ENCODE assay signal across 8 cellular contexts in genomic region chr12:70049596-70050360, GRCh38.
DNase-seq lines count a peak whose midpoint lies in the region; ATAC-seq and TF ChIP-seq lines count a peak whose summit lies in the region.

No MANE protein-coding gene starts in this region.

- in situ Hi-C loops in brain microvascular endothelial cell (cut with HindIII; ENCODE audit: low pct_ligation_motif_present, low sequenced_read_pairs), result no loop called here

- no peak for TF ChIP-seq CTCF in brain microvascular endothelial cell (IDR thresholded peaks at IDR 0.05; ENCODE audit: low read depth, low read length, missing control alignments)

- DNase-seq in HT-29 (ENCODE audit: low spot score), result peak; percentile 97
- peak; percentile 11 to 28 for DNase-seq in erythroblast (lab: John Stamatoyannopoulos, UW)
- DNase-seq in medulla oblongata (ENCODE audit: extremely low spot score), result no peak
- DNase-seq in brain microvascular endothelial cell, result no peak
- DNase-seq in stimulated activated CD4-positive, alpha-beta T cell treated with anti-CD3 and anti-CD28 coated beads, Interleukin-2, amount 100 ng/mL, for 24 hours, result no peak

- H3K4me3 ChIP-seq in brain microvascular endothelial cell (ENCODE audit: low read depth, low read length), result no peak overlapping the region

- no peak for TF ChIP-seq POLR2A in erythroblast (IDR thresholded peaks at IDR 0.05; ENCODE audit: low read length)

- no peaks in the 10 kb centered on the region for H3K27me3 ChIP-seq in brain microvascular endothelial cell (replicated peaks)

- H3K36me3 ChIP-seq in brain microvascular endothelial cell (replicated peaks), result no peaks in the 10 kb centered on the region

- no peak overlapping the region for H3K27ac ChIP-seq in brain microvascular endothelial cell

- peak; percentile 95 for ATAC-seq in GM18499 (IDR thresholded peaks at IDR 0.05; ENCODE audit: insufficient read depth, unreplicated experiment)
- ATAC-seq in GM21526 (IDR thresholded peaks at IDR 0.05; ENCODE audit: low FRiP score, unreplicated experiment), result peak; percentile 96
- no peak for ATAC-seq in SK-N-SH treated with all-trans-retinoic acid at 6 μM for 48 hours

TF ChIP-seq in SK-N-SH treated with all-trans-retinoic acid at 6 μM for 48 hours, 23 proteins besides CTCF, POLR2A, EP300 and RAD21:
- TF ChIP-seq RARB (CRISPR knock-in tag; IDR thresholded peaks at IDR 0.05) (no peak), CSRNP3 (CRISPR knock-in tag; IDR thresholded peaks at IDR 0.05) (no peak), BACH2 (CRISPR knock-in tag; IDR thresholded peaks at IDR 0.05; ENCODE audit: borderline replicate concordance) (no peak)

Comparison
In these comparisons a context has a peak if more than half of its experiments do, and no peak if none do; other contexts are left out.
1. DNase-seq: peak in HT-29 (single experiment) and erythroblast (2 of 2); none in medulla oblongata (single experiment), brain microvascular endothelial cell (single experiment) and stimulated activated CD4-positive, alpha-beta T cell treated with anti-CD3 and anti-CD28 coated beads, Interleukin-2, amount 100 ng/mL, for 24 hours (0 of 2).